Comparison of ENCODE assay signal across 18 cellular contexts in the genomic region with DNA sequence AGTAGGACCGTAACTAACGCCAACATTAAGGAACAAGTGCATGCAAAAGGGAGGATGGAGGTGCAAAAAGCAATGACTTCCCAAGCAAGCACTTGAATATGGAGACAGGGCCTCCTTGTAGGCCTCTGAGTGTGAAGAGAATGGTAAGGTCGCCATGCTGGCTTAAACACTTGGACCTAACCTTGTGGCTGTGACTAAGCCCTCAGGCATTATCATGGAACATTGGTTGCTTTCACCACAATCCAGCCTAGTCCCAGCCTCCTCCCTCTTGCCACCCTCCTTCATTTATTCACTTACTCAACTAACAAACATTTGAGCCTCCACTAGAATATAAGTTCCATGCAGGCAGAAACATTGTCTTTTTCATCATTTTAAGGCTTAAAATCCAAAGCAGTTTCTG. TPM values are rescaled to one million over a fixed set of nuclear protein-coding genes. Genes with fewer than 3 reads are reported as not detected.
DNase-seq lines count a peak whose midpoint lies in the region; ATAC-seq and TF ChIP-seq lines count a peak whose summit lies in the region.
"Had no signal": no experiment of that assay in that cellular context is flagged by ENCODE, and none has a peak within 500 bp of the region (broad histone marks: within the 10 kb centered on the region; RNA-seq: fewer than 3 reads in every experiment).

No MANE protein-coding gene starts in this region.

- H3K27ac Mint-ChIP-seq in T-helper 1 cell treated with Interleukin-12 subunit alpha and Interleukin-12 subunit beta and Interleukin-4 antibody, amounts not matched to agents 30 μg/mL and 1 μg/mL, for 36 hours, result no peak overlapping the region
- H3K27ac Mint-ChIP-seq: activated naive CD8-positive, alpha-beta T cell treated with anti-CD3 and anti-CD28 coated beads, Interleukin-2, amount 50 U/mL, for 24 hours; H9 had no signal

- no peaks in the 10 kb centered on the region for H3K9me3 ChIP-seq in mammary epithelial cell (replicated peaks; ENCODE audit: insufficient read depth, low read length)
- H3K9me3 ChIP-seq: esophagus squamous epithelium, ovary, SJSA1 had no signal

- no peak overlapping the region for H3K27ac ChIP-seq in mammary epithelial cell (ENCODE audit: insufficient read depth, low read depth, low read length)
- H3K27ac ChIP-seq: coronary artery, esophagus squamous epithelium, ovary, SJSA1 had no signal

- H3K4me2 ChIP-seq in mammary epithelial cell (ENCODE audit: insufficient read depth, low read depth, low read length), result no peak overlapping the region

- intact Hi-C loops in mammary epithelial cell (cut with micrococcal nuclease), result no loop called here

- H3K4me1 Mint-ChIP-seq in T-helper 1 cell treated with Interleukin-12 subunit alpha and Interleukin-12 subunit beta and Interleukin-4 antibody, amounts not matched to agents 30 μg/mL and 1 μg/mL, for 36 hours (ENCODE audit: low read depth), result peaks cover 59% of the 10 kb centered on the region

- DNase-seq in T-helper 1 cell (no peak), M059J (ENCODE audit: low read depth) (peak; percentile 92), mammary epithelial cell (peak; percentile 48), myocyte (ENCODE audit: low read depth) (peak; percentile 59), CD1c-positive myeloid dendritic cell (ENCODE audit: extremely low spot score) (no peak), NCI-H82 (lab: John Stamatoyannopoulos, UW) (no peak)
- DNase-seq: activated CD8-positive, alpha-beta memory T cell treated with anti-CD3 and anti-CD28 coated beads, Interleukin-2, amount 50 U/mL, for 48 hours; activated naive CD8-positive, alpha-beta T cell treated with anti-CD3 and anti-CD28 coated beads, Interleukin-2, amount 50 U/mL, for 24 hours; COR-L47; esophagus squamous epithelium; H9; ovary had no signal

- no TSS peak for BruUV-seq in mammary epithelial cell (replicated peaks; lab: Mats Ljungman, UMichigan)

- no peaks in the 10 kb centered on the region for H3K79me2 ChIP-seq in mammary epithelial cell (ENCODE audit: insufficient read depth, low read length)

- H3K36me3 Mint-ChIP-seq in T-helper 1 cell treated with Interleukin-12 subunit alpha and Interleukin-12 subunit beta and Interleukin-4 antibody, amounts not matched to agents 30 μg/mL and 1 μg/mL, for 36 hours (ENCODE audit: low read depth), result peaks cover 8% of the 10 kb centered on the region

- dilution Hi-C loops in mammary epithelial cell (cut with HindIII; ENCODE audit: low sequenced_read_pairs), result no loop called here

- ATAC-seq in HG03097 (IDR thresholded peaks at IDR 0.05; ENCODE audit: low FRiP score, unreplicated experiment), result no peak
- ATAC-seq: activated naive CD8-positive, alpha-beta T cell treated with anti-CD3 and anti-CD28 coated beads, Interleukin-2, amount 50 U/mL, for 24 hours had no signal

- H3K9me3 Mint-ChIP-seq in T-helper 1 cell treated with Interleukin-12 subunit alpha and Interleukin-12 subunit beta and Interleukin-4 antibody, amounts not matched to agents 30 μg/mL and 1 μg/mL, for 36 hours, result no peaks in the 10 kb centered on the region
- H3K9me3 Mint-ChIP-seq: activated naive CD8-positive, alpha-beta T cell treated with anti-CD3 and anti-CD28 coated beads, Interleukin-2, amount 50 U/mL, for 24 hours; H9 had no signal

- H3K4me3 Mint-ChIP-seq in T-helper 1 cell treated with Interleukin-12 subunit alpha and Interleukin-12 subunit beta and Interleukin-4 antibody, amounts not matched to agents 30 μg/mL and 1 μg/mL, for 36 hours, result peak overlapping the region; percentile 3
- H3K4me3 Mint-ChIP-seq: activated naive CD8-positive, alpha-beta T cell treated with anti-CD3 and anti-CD28 coated beads, Interleukin-2, amount 50 U/mL, for 24 hours; H9 had no signal

- H2AFZ ChIP-seq in mammary epithelial cell (ENCODE audit: low read depth, low read length), result no peak overlapping the region

- no peak overlapping the region for H3K4me3 ChIP-seq in mammary epithelial cell (replicated peaks in 1 of 3; ENCODE audit: insufficient read depth in 1 of 3, low read depth in 2 of 3, low read length in 3 of 3)
- H3K4me3 ChIP-seq: coronary artery, esophagus squamous epithelium, ovary, SJSA1, skin epidermis had no signal

- CTCF ChIA-PET in mammary epithelial cell (lab: Charles Lee; ENCODE audit: low non-redundant PET), result no interaction called here

- H4K20me1 ChIP-seq in mammary epithelial cell (ENCODE audit: insufficient read depth, low read length), result no peaks in the 10 kb centered on the region

- H3K27me3 Mint-ChIP-seq in T-helper 1 cell treated with Interleukin-12 subunit alpha and Interleukin-12 subunit beta and Interleukin-4 antibody, amounts not matched to agents 30 μg/mL and 1 μg/mL, for 36 hours (ENCODE audit: low read depth), result no peaks in the 10 kb centered on the region
- H3K27me3 Mint-ChIP-seq: activated naive CD8-positive, alpha-beta T cell treated with anti-CD3 and anti-CD28 coated beads, Interleukin-2, amount 50 U/mL, for 24 hours had no signal

- in situ Hi-C loops in mammary epithelial cell (cut with MboI; ENCODE audit: low sequenced_read_pairs in 2 of 2), result loop anchor here in 1 of 2 donors (10.0 kb wide), 2 partner anchors 128 to 158 kb away; partner anchors contain the start of gene CREBZF

- WGBS in mammary epithelial cell (ENCODE audit: low coverage, missing lambda C conversion rate), result 100% methylated on average over 3 of the region's 3 CpGs

- TF ChIP-seq CTCF in mammary epithelial cell (conservative IDR thresholded peaks at IDR 0.05 in 1 of 2, IDR thresholded peaks at IDR 0.05 in 1 of 2; ENCODE audit: extremely low read depth in 1 of 2, insufficient read depth in 1 of 2, low read depth in 1 of 2, low read length in 2 of 2), result no peak

- H3K4me1 ChIP-seq in mammary epithelial cell (ENCODE audit: insufficient read depth, low read length), result peaks cover 24% of the 10 kb centered on the region

- no peak overlapping the region for H3K9ac ChIP-seq in mammary epithelial cell (ENCODE audit: insufficient read depth, low read length)

- no peaks in the 10 kb centered on the region for H3K27me3 ChIP-seq in mammary epithelial cell (ENCODE audit: insufficient read depth, low read length)
- H3K27me3 ChIP-seq: esophagus squamous epithelium, ovary, SJSA1 had no signal

- no peaks in the 10 kb centered on the region for H3K36me3 ChIP-seq in mammary epithelial cell (ENCODE audit: insufficient read depth, low read length)
- H3K36me3 ChIP-seq: esophagus squamous epithelium, ovary, SJSA1 had no signal

RNA-seq across cellular contexts. Expression of gene SYTL2, which starts 11.9 kb away (rescaled TPM):
- total RNA-seq in M059J (2014; rRNA removed; shearing (Covaris generic)), result 46.8 and 80.3 TPM in 2 replicates
- 10 to 100 TPM in 1 of 2 donors, 1 to 10 TPM in 1; 6.2 to 11.5 TPM for total RNA-seq in mammary epithelial cell
- 3.8 TPM for polyA plus RNA-seq in mammary epithelial cell
- polyA minus RNA-seq in mammary epithelial cell, result 2.8 TPM
- 181 and 225 TPM in 2 replicates for total RNA-seq in myocyte
- polyA plus RNA-seq in myocyte (2012), result 81.2 TPM

RNA-seq across cellular contexts. Expression of gene CCDC83, which starts 32.4 kb away (rescaled TPM):
- 0.05 TPM in 1 of 2 replicates, not detected in the other for total RNA-seq in M059J (2014; rRNA removed; shearing (Covaris generic))
- total RNA-seq in mammary epithelial cell (not detected), myocyte (not detected in 2 replicates)
- not detected for polyA plus RNA-seq in mammary epithelial cell
- not detected for polyA minus RNA-seq in mammary epithelial cell
- not detected for polyA plus RNA-seq in myocyte (2012)
- total RNA-seq: esophagus squamous epithelium, H9, mesenteric fat pad, ovary, SJSA1 had no signal
- polyA plus RNA-seq: ovary had no signal

Comparison
In these comparisons a context has a peak if more than half of its experiments do, and no peak if none do; other contexts are left out.
1. DNase-seq: peak in M059J (single experiment), mammary epithelial cell (single experiment) and myocyte (single experiment); none in T-helper 1 cell (0 of 5), CD1c-positive myeloid dendritic cell (single experiment) and NCI-H82 (single experiment).